In genomic region chr2:40760071-40760666, GRCh38 we compare ENCODE assay signal across 9 cellular contexts.
A peak's percentile ranks its signal among the peaks of the same experiment; 100 is the strongest.
DNase-seq lines count a peak whose midpoint lies in the region; ATAC-seq, FAIRE-seq and TF ChIP-seq lines count a peak whose summit lies in the region.
"Had no signal": no experiment of that assay in that cellular context is flagged by ENCODE, and none has a peak within 500 bp of the region (broad histone marks: within the 10 kb centered on the region; RNA-seq: fewer than 3 reads in every experiment).

No MANE protein-coding gene starts in this region.

- CTCF ChIA-PET in AG04449 (lab: Yijun Ruan, JAX) (interaction anchor here (0.7 to 2.6 kb wide), 17 partner anchors 10 to 847 kb away, joined by 3 to 15 read pairs (median 4); no protein-coding TSS in a partner anchor), OCI-LY7 (lab: Charles Lee; ENCODE audit: unreplicated experiment) (no interaction called here), endothelial cell of umbilical vein (lab: Charles Lee) (interaction anchor here (0.6 to 3.2 kb wide), 7 partner anchors 272 to 849 kb away, joined by 3 to 36 read pairs (median 4); no protein-coding TSS in a partner anchor)

- H3K4me1 ChIP-seq in OCI-LY7 (ENCODE audit: insufficient read depth, low read length, poor library complexity, severe bottlenecking), result no peaks in the 10 kb centered on the region
- no peaks in the 10 kb centered on the region for H3K4me1 ChIP-seq in endothelial cell of umbilical vein (ENCODE audit: control insufficient read depth, extremely low read depth, insufficient read depth, low read length)

- H3K9me2 ChIP-seq in OCI-LY7 (ENCODE audit: insufficient read depth, low read length) (no peaks in the 10 kb centered on the region), neural cell (ENCODE audit: insufficient read depth, low read length) (no peaks in the 10 kb centered on the region)

- no peaks in the 10 kb centered on the region for H3K27me3 ChIP-seq in endothelial cell of umbilical vein (ENCODE audit: control insufficient read depth in 2 of 2, insufficient read depth in 2 of 2, low read length in 2 of 2)
- no peaks in the 10 kb centered on the region for H3K27me3 ChIP-seq in neural cell (ENCODE audit: insufficient read depth, low read depth, low read length)
- H3K27me3 ChIP-seq: tibial nerve had no signal

- no TSS peak for BruUV-seq in OCI-LY7 (replicated peaks; lab: Mats Ljungman, UMichigan)
- no TSS peak for BruUV-seq in endothelial cell of umbilical vein (replicated peaks; lab: Mats Ljungman, UMichigan)

- peak; percentile 81 for ATAC-seq in HG03565 (IDR thresholded peaks at IDR 0.05; ENCODE audit: unreplicated experiment)
- no peak for ATAC-seq in HG03135 (IDR thresholded peaks at IDR 0.05; ENCODE audit: unreplicated experiment)
- ATAC-seq in GM21515 (IDR thresholded peaks at IDR 0.05; ENCODE audit: unreplicated experiment), result no peak

- no peak for FAIRE-seq in endothelial cell of umbilical vein (lab: Jason Lieb, UNC)

- H3K4me2 ChIP-seq in OCI-LY7 (ENCODE audit: low read length) (no peak overlapping the region), endothelial cell of umbilical vein (ENCODE audit: insufficient read depth, low read length) (no peak overlapping the region), neural cell (ENCODE audit: low read length) (no peak overlapping the region)

- peak; percentile 81 for TF ChIP-seq CTCF in AG04449 (IDR thresholded peaks at IDR 0.05; ENCODE audit: insufficient read depth, low read length, missing control alignments)
- TF ChIP-seq CTCF in GM12865 (IDR thresholded peaks at IDR 0.05; ENCODE audit: insufficient read depth, low read depth, low read length, missing control alignments), result peak; percentile 64
- TF ChIP-seq CTCF in OCI-LY7 (conservative IDR thresholded peaks at IDR 0.05; ENCODE audit: low read length), result peak; percentile 84
- peak; percentile 48 to 49 for TF ChIP-seq CTCF in endothelial cell of umbilical vein (IDR thresholded peaks at IDR 0.05; ENCODE audit: extremely low read depth in 1 of 2, insufficient read depth in 1 of 2, low read depth in 1 of 2, low read length in 2 of 2)
- peak; percentile 48 for TF ChIP-seq CTCF in neural cell (IDR thresholded peaks at IDR 0.05; ENCODE audit: poor library complexity, severe bottlenecking)

- H4K20me1 ChIP-seq in OCI-LY7 (ENCODE audit: insufficient read depth, low read length) (no peaks in the 10 kb centered on the region), endothelial cell of umbilical vein (replicated peaks; ENCODE audit: control insufficient read depth, extremely low read depth, insufficient read depth, low read length) (no peaks in the 10 kb centered on the region), neural cell (ENCODE audit: insufficient read depth) (no peaks in the 10 kb centered on the region)

- peak; percentile 34 for TF ChIP-seq RAD21 in neural cell (conservative IDR thresholded peaks at IDR 0.05)

- H3K9me3 ChIP-seq in OCI-LY7 (ENCODE audit: low read length), result no peaks in the 10 kb centered on the region
- H3K9me3 ChIP-seq in endothelial cell of umbilical vein (replicated peaks; ENCODE audit: control insufficient read depth, insufficient read depth, low read length), result no peaks in the 10 kb centered on the region
- no peaks in the 10 kb centered on the region for H3K9me3 ChIP-seq in neural cell (ENCODE audit: low read length)
- H3K9me3 ChIP-seq: tibial nerve had no signal

- no peaks in the 10 kb centered on the region for H3K36me3 ChIP-seq in OCI-LY7 (ENCODE audit: insufficient read depth, low read length)
- no peaks in the 10 kb centered on the region for H3K36me3 ChIP-seq in endothelial cell of umbilical vein (ENCODE audit: control insufficient read depth in 2 of 2, extremely low read depth in 1 of 2, insufficient read depth in 2 of 2, low read length in 2 of 2)
- H3K36me3 ChIP-seq in neural cell (ENCODE audit: insufficient read depth, low read length), result no peaks in the 10 kb centered on the region
- H3K36me3 ChIP-seq: tibial nerve had no signal

- no peak for TF ChIP-seq POLR2A in endothelial cell of umbilical vein (IDR thresholded peaks at IDR 0.05; ENCODE audit: low read depth, low read length)

- TF ChIP-seq EP300 in neural cell (conservative IDR thresholded peaks at IDR 0.05; ENCODE audit: poor library complexity, severe bottlenecking), result peak; percentile 16

- H2AFZ ChIP-seq in OCI-LY7 (ENCODE audit: low read length) (no peak overlapping the region), endothelial cell of umbilical vein (ENCODE audit: low read depth, low read length) (no peak overlapping the region), neural cell (ENCODE audit: low read depth, low read length) (no peak overlapping the region)

- H3K27ac ChIP-seq in OCI-LY7 (ENCODE audit: low read depth, low read length, poor library complexity, severe bottlenecking) (no peak overlapping the region), endothelial cell of umbilical vein (ENCODE audit: insufficient read depth, low read depth, low read length) (no peak overlapping the region), neural cell (ENCODE audit: low read length) (no peak overlapping the region)
- H3K27ac ChIP-seq: tibial nerve had no signal

- no peaks in the 10 kb centered on the region for H3K79me2 ChIP-seq in OCI-LY7 (ENCODE audit: insufficient read depth, low read depth, low read length)
- H3K79me2 ChIP-seq in endothelial cell of umbilical vein (ENCODE audit: control insufficient read depth, insufficient read depth, low read length), result no peaks in the 10 kb centered on the region
- H3K79me2 ChIP-seq in neural cell (replicated peaks; ENCODE audit: insufficient read depth, low read length), result no peaks in the 10 kb centered on the region

- DNase-seq in AG04449 (ENCODE audit: low read depth, low spot score) (peak; percentile 21), GM12865 (ENCODE audit: low read depth) (peak; percentile 41), OCI-LY7 (ENCODE audit: low spot score) (peak; percentile 45), endothelial cell of umbilical vein (ENCODE audit: low read depth, low spot score) (peak; percentile 45)

- no peaks in the 10 kb centered on the region for H3K9me1 ChIP-seq in endothelial cell of umbilical vein (replicated peaks; ENCODE audit: control insufficient read depth, extremely low read depth, insufficient read depth, low read length)

- H3F3A ChIP-seq in neural cell (ENCODE audit: insufficient read depth, low read length, poor library complexity, severe bottlenecking), result no peaks in the 10 kb centered on the region

- intact Hi-C loops in OCI-LY7 (cut with micrococcal nuclease; ENCODE audit: unreplicated experiment) (loop anchor here (1.0 kb wide), 1 partner anchor 847 kb away; no protein-coding TSS in a partner anchor), endothelial cell of umbilical vein (cut with micrococcal nuclease) (loop anchor here (1.0 to 10.0 kb wide), 4 partner anchors 275 to 847 kb away; no protein-coding TSS in a partner anchor)

- POLR2A ChIA-PET in AG04449 (lab: Yijun Ruan, JAX) (no interaction called here), OCI-LY7 (lab: Charles Lee) (no interaction called here), endothelial cell of umbilical vein (lab: Charles Lee) (no interaction called here)

- H3K4me3 ChIP-seq in AG04449 (ENCODE audit: low read depth, low read length), result no peak overlapping the region
- H3K4me3 ChIP-seq in GM12865 (ENCODE audit: low read depth, low read length), result no peak overlapping the region
- H3K4me3 ChIP-seq in OCI-LY7 (ENCODE audit: low read depth, low read length, poor library complexity, severe bottlenecking), result no peak overlapping the region
- no peak overlapping the region for H3K4me3 ChIP-seq in endothelial cell of umbilical vein (replicated peaks in 1 of 3; ENCODE audit: insufficient read depth in 1 of 3, low read depth in 1 of 3, low read length in 3 of 3)
- H3K4me3 ChIP-seq in neural cell (ENCODE audit: low read length), result no peak overlapping the region
- H3K4me3 ChIP-seq: tibial nerve had no signal

- no peak overlapping the region for H3K9ac ChIP-seq in endothelial cell of umbilical vein (replicated peaks; ENCODE audit: extremely low read depth, insufficient read depth, low read length)
- H3K9ac ChIP-seq in neural cell (ENCODE audit: low read length), result no peak overlapping the region

- dilution Hi-C loops in endothelial cell of umbilical vein (cut with MboI; ENCODE audit: extremely low pct_ligation_motif_present, low sequenced_read_pairs), result no loop called here

TF ChIP-seq in endothelial cell of umbilical vein, 7 proteins besides CTCF, POLR2A, EP300 and RAD21:
- TF ChIP-seq POLR2AphosphoS5 (IDR thresholded peaks at IDR 0.05; ENCODE audit: insufficient read depth, low read depth, low read length) (no peak), FOS (IDR thresholded peaks at IDR 0.05; ENCODE audit: borderline replicate concordance, insufficient read depth, low read length) (no peak), JUN (IDR thresholded peaks at IDR 0.05; ENCODE audit: borderline replicate concordance, insufficient read depth, insufficient read length, low read depth) (no peak), EZH2 (IDR thresholded peaks at IDR 0.05; ENCODE audit: borderline replicate concordance, low read depth, low read length, severe bottlenecking) (no peak), GATA2 (IDR thresholded peaks at IDR 0.05; ENCODE audit: insufficient read depth, insufficient read length, low read depth, low read length) (no peak), MAX (IDR thresholded peaks at IDR 0.05; ENCODE audit: insufficient read depth, insufficient read length) (no peak), MYC (IDR thresholded peaks at IDR 0.05; ENCODE audit: low read depth, low read length) (no peak)

TF ChIP-seq in neural cell, 6 proteins besides CTCF, POLR2A, EP300 and RAD21 (continues in another document):
- peak; percentile 49 for TF ChIP-seq SMC3 (conservative IDR thresholded peaks at IDR 0.05; ENCODE audit: poor library complexity)
